Comparison of ENCODE assay signal across 12 cellular contexts in the genomic region with DNA sequence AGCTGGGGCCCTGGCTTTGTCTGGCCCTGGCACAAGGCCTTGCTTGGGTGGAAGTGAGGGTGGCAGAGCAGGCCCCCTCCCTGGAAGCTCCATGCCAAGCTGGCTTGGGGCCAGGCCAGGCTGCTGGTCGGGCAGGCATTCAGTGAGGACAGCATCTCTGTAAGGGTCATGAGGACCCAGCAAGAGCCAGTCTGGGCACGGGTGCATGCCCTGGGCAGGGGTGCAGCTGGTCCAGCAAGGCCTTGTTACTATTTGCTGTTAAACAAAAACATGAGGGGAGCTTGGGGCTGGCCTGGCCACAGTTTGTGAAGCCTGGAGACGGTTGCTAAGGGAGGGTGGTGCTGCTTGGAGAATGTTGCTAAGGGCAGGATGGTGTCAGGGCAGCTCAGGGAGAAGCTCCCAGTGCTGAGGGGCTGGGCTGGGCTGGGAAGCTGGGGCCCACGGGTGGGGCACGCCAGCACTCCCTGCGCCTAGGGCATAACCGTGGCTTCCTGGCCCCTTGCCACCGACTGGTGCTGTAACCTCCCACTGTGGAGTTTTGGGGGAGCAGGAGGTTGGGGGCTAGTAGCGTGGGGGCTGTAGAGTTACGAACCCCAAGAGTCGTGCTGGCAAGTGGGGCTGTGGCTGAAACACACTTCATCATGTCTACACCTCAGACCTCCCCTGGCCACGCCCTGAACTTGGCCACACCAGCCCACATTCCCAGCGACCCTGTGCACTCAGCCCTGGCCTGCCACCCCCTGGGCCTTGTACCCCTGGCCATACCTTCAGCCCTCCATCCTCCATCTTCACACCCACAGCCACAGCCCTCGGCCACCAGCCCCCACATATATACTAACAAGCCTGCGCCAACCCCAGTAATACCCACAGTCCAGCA. TPM values are rescaled to one million over a fixed set of nuclear protein-coding genes. Genes with fewer than 3 reads are reported as not detected.
A peak's percentile ranks its signal among the peaks of the same experiment; 100 is the strongest.
DNase-seq lines count a peak whose midpoint lies in the region; ATAC-seq, FAIRE-seq and TF ChIP-seq lines count a peak whose summit lies in the region.
"Had no signal": no experiment of that assay in that cellular context is flagged by ENCODE, and none has a peak within 500 bp of the region (broad histone marks: within the 10 kb centered on the region; RNA-seq: fewer than 3 reads in every experiment).

No MANE protein-coding gene starts in this region.

- BruUV-seq in GM12878 (replicated peaks; lab: Mats Ljungman, UMichigan) = no TSS peak

- TF ChIP-seq EP300 in GM12878 (IDR thresholded peaks at IDR 0.05; ENCODE audit: borderline replicate concordance in 1 of 2, control insufficient read depth in 1 of 2, low read depth in 2 of 2, low read length in 2 of 2) = no peak

- no peak overlapping the region for H2BK15ac ChIP-seq in mesendoderm (replicated peaks; ENCODE audit: low read depth)

- no peak overlapping the region for H4K8ac ChIP-seq in mesendoderm (ENCODE audit: low read depth, low read length)

- H3K36me3 Mint-ChIP-seq in type B pancreatic cell = no peaks in the 10 kb centered on the region

- H2BK120ac ChIP-seq in mesendoderm (ENCODE audit: low read depth, low read length) = no peak overlapping the region

- H3K4me1 Mint-ChIP-seq in type B pancreatic cell (ENCODE audit: unreplicated experiment) = peaks cover 14% of the 10 kb centered on the region

- DNase-seq in activated CD4-positive, CD25-positive, alpha-beta regulatory T cell treated with anti-CD3 and anti-CD28 coated beads, Interleukin-2, amount 50 U/mL, for 72 hours = peak; percentile 29
- no peak for DNase-seq in activated CD4-positive, CD25-positive, alpha-beta regulatory T cell (lab: John Stamatoyannopoulos, UW)
- DNase-seq in GM12878 (ENCODE audit: low read depth, low spot score) (no peak), mesendoderm (peak; percentile 33), type B pancreatic cell (ENCODE audit: extremely low spot score, unreplicated experiment) (no peak), H4 (ENCODE audit: low spot score) (no peak)
- no peak for DNase-seq in stimulated activated CD4-positive, alpha-beta T cell treated with anti-CD3 and anti-CD28 coated beads, Interleukin-4, amount 100 ng/mL, for 24 hours
- DNase-seq: activated CD8-positive, alpha-beta memory T cell treated with anti-CD3 and anti-CD28 coated beads, Interleukin-2, amount 50 U/mL, for 48 hours; transverse colon had no signal

- no peak overlapping the region for H2AK5ac ChIP-seq in mesendoderm (ENCODE audit: low read length)

- no peak for TF ChIP-seq CTCF in GM12878 (IDR thresholded peaks at IDR 0.05 in 2 of 3, conservative IDR thresholded peaks at IDR 0.05 in 1 of 3; ENCODE audit: control insufficient read depth in 2 of 3, extremely low read depth in 1 of 3, insufficient read depth in 1 of 3, low read depth in 3 of 3, low read length in 3 of 3)
- TF ChIP-seq CTCF in type B pancreatic cell (conservative IDR thresholded peaks at IDR 0.05) = no peak

- H3K9ac ChIP-seq in GM12878 (ENCODE audit: control insufficient read depth, insufficient read depth, low read length) (no peak overlapping the region), mesendoderm (ENCODE audit: low read length) (no peak overlapping the region)
- H3K9ac ChIP-seq: KMS-11 had no signal

- H3K4ac ChIP-seq in mesendoderm (ENCODE audit: low read depth, low read length) = no peak overlapping the region

- intact Hi-C loops in GM12878 (cut with micrococcal nuclease; ENCODE audit: unreplicated experiment) = no loop called here

- no peaks in the 10 kb centered on the region for H3K79me1 ChIP-seq in mesendoderm (ENCODE audit: low read length)

- TF ChIP-seq POLR2A in GM12878 (IDR thresholded peaks at IDR 0.05; ENCODE audit: low read depth, low read length) = no peak

- H3K4me3 Mint-ChIP-seq in type B pancreatic cell = peak overlapping the region; percentile 82

- POLR2A ChIA-PET in GM12878 (lab: Charles Lee) = no interaction called here

- H2AFZ ChIP-seq in GM12878 (ENCODE audit: control insufficient read depth, low read depth, low read length) = no peak overlapping the region

- SMC1A ChIA-PET in GM12878 (lab: Charles Lee; ENCODE audit: uncharacterized antibody, unreplicated experiment) = no interaction called here

- H3K18ac ChIP-seq in mesendoderm (ENCODE audit: low read length) = no peak overlapping the region

- H3K4me2 ChIP-seq in GM12878 (ENCODE audit: control insufficient read depth, insufficient read depth) = no peak overlapping the region
- no peak overlapping the region for H3K4me2 ChIP-seq in mesendoderm (ENCODE audit: low read length)
- H3K4me2 ChIP-seq: KMS-11 had no signal

- no peaks in the 10 kb centered on the region for H4K20me1 ChIP-seq in GM12878 (ENCODE audit: control insufficient read depth, insufficient read depth)

- no peak for FAIRE-seq in GM12878 (lab: Jason Lieb, UNC)
- FAIRE-seq: colon had no signal

- RAD21 ChIA-PET in GM12878 (lab: Charles Lee; ENCODE audit: unreplicated experiment) = no interaction called here

- CTCF ChIA-PET in GM12878 (lab: Yijun Ruan, JAX) = interaction anchor here (0.5 kb wide), 1 partner anchor 21 kb away, joined by 4 read pairs; no protein-coding TSS in a partner anchor

- no peaks in the 10 kb centered on the region for H3K9me3 Mint-ChIP-seq in type B pancreatic cell

- peak; percentile 18 for ATAC-seq in GM12878
- no peak for ATAC-seq in GM21515 (IDR thresholded peaks at IDR 0.05; ENCODE audit: unreplicated experiment)

- H3K4me3 ChIP-seq in GM12878 (no peak overlapping the region), mesendoderm (ENCODE audit: low read length) (no peak overlapping the region)

- WGBS in GM12878 (ENCODE audit: insufficient coverage, insufficient replicate concordance, low lambda C conversion rate, missing lambda C conversion rate) = 50% methylated on average over 15 of the region's 15 CpGs
- no CpG with 5 or more reads among the region's 15 CpGs for WGBS in mesendoderm (ENCODE audit: extremely low coverage, insufficient coverage, low lambda C conversion rate)

- no peak overlapping the region for H2BK5ac ChIP-seq in mesendoderm (ENCODE audit: low read length)

- H3K27ac ChIP-seq in GM12878 (ENCODE audit: control insufficient read depth, insufficient read depth) (no peak overlapping the region), mesendoderm (ENCODE audit: low read depth, low read length) (no peak overlapping the region)
- H3K27ac ChIP-seq: KMS-11 had no signal

- peak overlapping the region; percentile 76 for H3K27ac Mint-ChIP-seq in type B pancreatic cell

- H3K79me2 ChIP-seq in GM12878 (ENCODE audit: control insufficient read depth, insufficient read depth, low read length) (no peaks in the 10 kb centered on the region), mesendoderm (ENCODE audit: control insufficient read depth, insufficient read depth, low read length) (no peaks in the 10 kb centered on the region)

- H3K9me3 ChIP-seq in GM12878 (replicated peaks; ENCODE audit: control insufficient read depth, insufficient read depth, low read length) = no peaks in the 10 kb centered on the region
- H3K9me3 ChIP-seq: transverse colon had no signal

- H3K27me3 Mint-ChIP-seq in type B pancreatic cell = peaks cover 18% of the 10 kb centered on the region

- H3K4me1 ChIP-seq in GM12878 (ENCODE audit: control insufficient read depth, insufficient read depth, low read length) (no peaks in the 10 kb centered on the region), mesendoderm (ENCODE audit: control insufficient read depth, low read depth, low read length) (peaks cover 1% of the 10 kb centered on the region)

- TF ChIP-seq RAD21 in GM12878 (IDR thresholded peaks at IDR 0.05; ENCODE audit: insufficient read depth, low read depth, low read length) = no peak

- H3K23ac ChIP-seq in mesendoderm (ENCODE audit: low read length) = no peak overlapping the region

- H3K56ac ChIP-seq in mesendoderm (ENCODE audit: low read length) = no peak overlapping the region

- H3K36me3 ChIP-seq in GM12878 (ENCODE audit: control insufficient read depth in 2 of 2, insufficient read depth in 2 of 2, low read length in 1 of 2) (no peaks in the 10 kb centered on the region), mesendoderm (ENCODE audit: control insufficient read depth, insufficient read depth, low read length) (no peaks in the 10 kb centered on the region)
- H3K36me3 ChIP-seq: transverse colon had no signal

- in situ Hi-C loops in GM12878 (cut with MboI) = no loop called here

- H4K5ac ChIP-seq in mesendoderm (ENCODE audit: low read length) = no peak overlapping the region

- H3K27me3 ChIP-seq in GM12878 (replicated peaks in 1 of 2; ENCODE audit: control insufficient read depth in 2 of 2, insufficient read depth in 2 of 2, low read length in 1 of 2) (peaks cover 6 to 17% of the 10 kb centered on the region in 2 experiments), mesendoderm (ENCODE audit: insufficient read depth, low read length, poor library complexity) (peaks cover 20% of the 10 kb centered on the region)
- H3K27me3 ChIP-seq: transverse colon had no signal

RNA-seq across cellular contexts. Expression of gene TPPP3, which starts 1.6 kb away (rescaled TPM):
- not detected in 2 replicates for total RNA-seq in GM12878 (2013; cell fraction: nucleolus; rRNA removed)
- total RNA-seq in GM12878 (2014; rRNA removed) (not detected in 2 replicates), GM12878 (2014; rRNA removed; fragmentation: Illumina TruSeq; extraction: Trizol) (not detected in 2 replicates), GM12878 (2021) (not detected in 2 replicates), type B pancreatic cell (ENCODE audit: low replicate concordance) (39.3 and 44.5 TPM in 2 replicates)
- not detected for polyA plus RNA-seq in GM12878 (2011; ENCODE audit: low read depth)
- polyA plus RNA-seq in GM12878 (2011; rRNA removed) (not detected in 2 replicates), GM12878 (2014; fragmentation: Illumina TruSeq; extraction: Trizol) (not detected in 2 replicates), GM12878 (2014; fragmentation: Nextera tagmentation; extraction: Ambion mirVana) (not detected), GM12878 (2014; rRNA removed) (not detected in 2 replicates), GM12878 (2016; fragmentation: Nextera tagmentation; extraction: Ambion mirVana) (under 1 TPM in 1 of 2 experiments, not detected in 1; 0.14 TPM)
- 0.07 TPM in 1 of 2 replicates, not detected in the other for polyA plus RNA-seq in GM12878 (2011; cell fraction: cytosol; rRNA removed)
- 0.07 TPM in 1 of 2 replicates, not detected in the other for polyA plus RNA-seq in GM12878 (2011; cell fraction: nucleus; rRNA removed)
- not detected in 2 replicates for polyA plus RNA-seq in GM12878 (2012)
- not detected in 2 replicates for polyA minus RNA-seq in GM12878 (2011; rRNA and poly(A)+ RNA removed)
- not detected in 2 replicates for polyA minus RNA-seq in GM12878 (2011; cell fraction: cytosol; rRNA and poly(A)+ RNA removed)
- not detected in 2 replicates for polyA minus RNA-seq in GM12878 (2011; cell fraction: nucleus; rRNA and poly(A)+ RNA removed)
- not detected for polyA plus RNA-seq in mesendoderm (2013, experiment 1 of 2)
- not detected for polyA plus RNA-seq in mesendoderm (2013, experiment 2 of 2)
- not detected in 2 replicates for total RNA-seq in H4 (2014; rRNA removed; shearing (Covaris generic))

RNA-seq across cellular contexts. Expression of gene ZDHHC1, which starts 24.6 kb away (rescaled TPM):
- 0.65 and 1.3 TPM in 2 replicates for total RNA-seq in GM12878 (2013; cell fraction: nucleolus; rRNA removed)
- total RNA-seq in GM12878 (2014; rRNA removed) (0.93 and 1.2 TPM in 2 replicates), GM12878 (2014; rRNA removed; fragmentation: Illumina TruSeq; extraction: Trizol) (0.31 TPM in 1 of 2 replicates, not detected in the other), GM12878 (2021) (0.53 and 0.77 TPM in 2 replicates), type B pancreatic cell (ENCODE audit: low replicate concordance) (10.1 and 11.3 TPM in 2 replicates)
- not detected for polyA plus RNA-seq in GM12878 (2011; ENCODE audit: low read depth)
- polyA plus RNA-seq in GM12878 (2011; rRNA removed) (0.07 TPM in 1 of 2 replicates, not detected in the other), GM12878 (2014; fragmentation: Illumina TruSeq; extraction: Trizol) (0.24 and 0.78 TPM in 2 replicates), GM12878 (2014; fragmentation: Nextera tagmentation; extraction: Ambion mirVana) (not detected), GM12878 (2014; rRNA removed) (0.83 and 1.1 TPM in 2 replicates), GM12878 (2016; fragmentation: Nextera tagmentation; extraction: Ambion mirVana) (1 to 10 TPM in 1 of 2 experiments, under 1 TPM in 1; 0.55 to 1.0 TPM)
- 0.08 and 0.15 TPM in 2 replicates for polyA plus RNA-seq in GM12878 (2011; cell fraction: cytosol; rRNA removed)
- polyA plus RNA-seq in GM12878 (2011; cell fraction: nucleus; rRNA removed) = 0.50 and 0.52 TPM in 2 replicates
- polyA plus RNA-seq in GM12878 (2012) = 0.31 and 0.53 TPM in 2 replicates
- polyA minus RNA-seq in GM12878 (2011; rRNA and poly(A)+ RNA removed) = 0.44 TPM in 1 of 2 replicates, not detected in the other
- polyA minus RNA-seq in GM12878 (2011; cell fraction: cytosol; rRNA and poly(A)+ RNA removed) = not detected in 2 replicates
- polyA minus RNA-seq in GM12878 (2011; cell fraction: nucleus; rRNA and poly(A)+ RNA removed) = 0.67 TPM in 1 of 2 replicates, not detected in the other
- polyA plus RNA-seq in mesendoderm (2013, experiment 1 of 2) = 0.72 TPM
- polyA plus RNA-seq in mesendoderm (2013, experiment 2 of 2) = 0.94 TPM
- 3.0 and 3.2 TPM in 2 replicates for total RNA-seq in H4 (2014; rRNA removed; shearing (Covaris generic))

RNA-seq across cellular contexts. Expression of gene HSD11B2, which starts 39.3 kb away (rescaled TPM):
- total RNA-seq in GM12878 (2013; cell fraction: nucleolus; rRNA removed) = 0.61 TPM in 1 of 2 replicates, not detected in the other
- total RNA-seq in GM12878 (2014; rRNA removed) (0.28 TPM in 1 of 2 replicates, not detected in the other), GM12878 (2014; rRNA removed; fragmentation: Illumina TruSeq; extraction: Trizol) (0.22 TPM in 1 of 2 replicates, not detected in the other), GM12878 (2021) (0.16 and 0.18 TPM in 2 replicates), type B pancreatic cell (ENCODE audit: low replicate concordance) (5.4 and 8.5 TPM in 2 replicates)
- not detected for polyA plus RNA-seq in GM12878 (2011; ENCODE audit: low read depth)
- polyA plus RNA-seq in GM12878 (2011; rRNA removed) (0.19 and 0.20 TPM in 2 replicates), GM12878 (2014; fragmentation: Illumina TruSeq; extraction: Trizol) (0.34 and 1.5 TPM in 2 replicates), GM12878 (2014; fragmentation: Nextera tagmentation; extraction: Ambion mirVana) (not detected), GM12878 (2014; rRNA removed) (0.09 and 0.28 TPM in 2 replicates), GM12878 (2016; fragmentation: Nextera tagmentation; extraction: Ambion mirVana) (under 1 TPM; 0.10 to 0.31 TPM)
- 0.16 and 0.22 TPM in 2 replicates for polyA plus RNA-seq in GM12878 (2011; cell fraction: cytosol; rRNA removed)
- 0.43 and 0.53 TPM in 2 replicates for polyA plus RNA-seq in GM12878 (2011; cell fraction: nucleus; rRNA removed)
- polyA plus RNA-seq in GM12878 (2012) = 0.37 TPM in 1 of 2 replicates, not detected in the other
- 0.15 TPM in 1 of 2 replicates, not detected in the other for polyA minus RNA-seq in GM12878 (2011; rRNA and poly(A)+ RNA removed)
- polyA minus RNA-seq in GM12878 (2011; cell fraction: cytosol; rRNA and poly(A)+ RNA removed) = not detected in 2 replicates
- polyA minus RNA-seq in GM12878 (2011; cell fraction: nucleus; rRNA and poly(A)+ RNA removed) = not detected in 2 replicates
- 12.9 TPM for polyA plus RNA-seq in mesendoderm (2013, experiment 1 of 2)
- polyA plus RNA-seq in mesendoderm (2013, experiment 2 of 2) = 13.3 TPM
- 0.10 TPM in 1 of 2 replicates, not detected in the other for total RNA-seq in H4 (2014; rRNA removed; shearing (Covaris generic))

Comparison
In these comparisons a context has a peak if more than half of its experiments do, and no peak if none do; other contexts are left out.
1. DNase-seq: peak in activated CD4-positive, CD25-positive, alpha-beta regulatory T cell treated with anti-CD3 and anti-CD28 coated beads, Interleukin-2, amount 50 U/mL, for 72 hours (single experiment) and mesendoderm (single experiment); none in activated CD4-positive, CD25-positive, alpha-beta regulatory T cell (0 of 4), GM12878 (single experiment), type B pancreatic cell (single experiment), H4 (single experiment) and stimulated activated CD4-positive, alpha-beta T cell treated with anti-CD3 and anti-CD28 coated beads, Interleukin-4, amount 100 ng/mL, for 24 hours (single experiment).
2. RNA of gene TPPP3, which starts 1.6 kb away (total RNA-seq): 39.3 to 44.5 TPM in type B pancreatic cell; not detected in GM12878 and not detected in H4; every median in the first group is over 10 times any median in the second.